In the genomic region with DNA sequence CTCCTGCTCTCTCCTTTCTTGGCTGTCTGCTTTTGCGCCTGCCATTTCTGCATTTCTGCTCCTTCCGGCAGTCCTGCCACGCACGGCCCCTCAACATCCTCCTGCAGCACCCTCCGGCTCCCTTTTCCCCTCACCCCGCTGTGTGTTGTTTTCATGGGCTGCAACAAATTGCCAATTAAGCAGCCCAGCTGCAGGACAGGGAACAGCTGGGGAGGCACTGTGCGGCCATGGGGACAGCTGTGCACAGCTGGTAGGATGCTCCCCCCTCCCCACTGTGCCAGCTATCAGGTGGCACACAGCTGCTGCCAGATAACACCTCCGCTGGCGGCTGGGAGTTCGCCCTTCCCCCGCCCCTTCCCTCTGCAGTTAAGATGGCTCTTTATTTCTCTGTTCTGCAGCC, we compare ENCODE assay signal across 2 cellular contexts.
TF ChIP-seq lines count a peak whose summit lies in the region.

No MANE protein-coding gene starts in this region.

TF ChIP-seq in GM23338, 12 proteins besides CTCF, POLR2A, EP300 and RAD21 (continued from another document):
- TF ChIP-seq, protein P1, sequence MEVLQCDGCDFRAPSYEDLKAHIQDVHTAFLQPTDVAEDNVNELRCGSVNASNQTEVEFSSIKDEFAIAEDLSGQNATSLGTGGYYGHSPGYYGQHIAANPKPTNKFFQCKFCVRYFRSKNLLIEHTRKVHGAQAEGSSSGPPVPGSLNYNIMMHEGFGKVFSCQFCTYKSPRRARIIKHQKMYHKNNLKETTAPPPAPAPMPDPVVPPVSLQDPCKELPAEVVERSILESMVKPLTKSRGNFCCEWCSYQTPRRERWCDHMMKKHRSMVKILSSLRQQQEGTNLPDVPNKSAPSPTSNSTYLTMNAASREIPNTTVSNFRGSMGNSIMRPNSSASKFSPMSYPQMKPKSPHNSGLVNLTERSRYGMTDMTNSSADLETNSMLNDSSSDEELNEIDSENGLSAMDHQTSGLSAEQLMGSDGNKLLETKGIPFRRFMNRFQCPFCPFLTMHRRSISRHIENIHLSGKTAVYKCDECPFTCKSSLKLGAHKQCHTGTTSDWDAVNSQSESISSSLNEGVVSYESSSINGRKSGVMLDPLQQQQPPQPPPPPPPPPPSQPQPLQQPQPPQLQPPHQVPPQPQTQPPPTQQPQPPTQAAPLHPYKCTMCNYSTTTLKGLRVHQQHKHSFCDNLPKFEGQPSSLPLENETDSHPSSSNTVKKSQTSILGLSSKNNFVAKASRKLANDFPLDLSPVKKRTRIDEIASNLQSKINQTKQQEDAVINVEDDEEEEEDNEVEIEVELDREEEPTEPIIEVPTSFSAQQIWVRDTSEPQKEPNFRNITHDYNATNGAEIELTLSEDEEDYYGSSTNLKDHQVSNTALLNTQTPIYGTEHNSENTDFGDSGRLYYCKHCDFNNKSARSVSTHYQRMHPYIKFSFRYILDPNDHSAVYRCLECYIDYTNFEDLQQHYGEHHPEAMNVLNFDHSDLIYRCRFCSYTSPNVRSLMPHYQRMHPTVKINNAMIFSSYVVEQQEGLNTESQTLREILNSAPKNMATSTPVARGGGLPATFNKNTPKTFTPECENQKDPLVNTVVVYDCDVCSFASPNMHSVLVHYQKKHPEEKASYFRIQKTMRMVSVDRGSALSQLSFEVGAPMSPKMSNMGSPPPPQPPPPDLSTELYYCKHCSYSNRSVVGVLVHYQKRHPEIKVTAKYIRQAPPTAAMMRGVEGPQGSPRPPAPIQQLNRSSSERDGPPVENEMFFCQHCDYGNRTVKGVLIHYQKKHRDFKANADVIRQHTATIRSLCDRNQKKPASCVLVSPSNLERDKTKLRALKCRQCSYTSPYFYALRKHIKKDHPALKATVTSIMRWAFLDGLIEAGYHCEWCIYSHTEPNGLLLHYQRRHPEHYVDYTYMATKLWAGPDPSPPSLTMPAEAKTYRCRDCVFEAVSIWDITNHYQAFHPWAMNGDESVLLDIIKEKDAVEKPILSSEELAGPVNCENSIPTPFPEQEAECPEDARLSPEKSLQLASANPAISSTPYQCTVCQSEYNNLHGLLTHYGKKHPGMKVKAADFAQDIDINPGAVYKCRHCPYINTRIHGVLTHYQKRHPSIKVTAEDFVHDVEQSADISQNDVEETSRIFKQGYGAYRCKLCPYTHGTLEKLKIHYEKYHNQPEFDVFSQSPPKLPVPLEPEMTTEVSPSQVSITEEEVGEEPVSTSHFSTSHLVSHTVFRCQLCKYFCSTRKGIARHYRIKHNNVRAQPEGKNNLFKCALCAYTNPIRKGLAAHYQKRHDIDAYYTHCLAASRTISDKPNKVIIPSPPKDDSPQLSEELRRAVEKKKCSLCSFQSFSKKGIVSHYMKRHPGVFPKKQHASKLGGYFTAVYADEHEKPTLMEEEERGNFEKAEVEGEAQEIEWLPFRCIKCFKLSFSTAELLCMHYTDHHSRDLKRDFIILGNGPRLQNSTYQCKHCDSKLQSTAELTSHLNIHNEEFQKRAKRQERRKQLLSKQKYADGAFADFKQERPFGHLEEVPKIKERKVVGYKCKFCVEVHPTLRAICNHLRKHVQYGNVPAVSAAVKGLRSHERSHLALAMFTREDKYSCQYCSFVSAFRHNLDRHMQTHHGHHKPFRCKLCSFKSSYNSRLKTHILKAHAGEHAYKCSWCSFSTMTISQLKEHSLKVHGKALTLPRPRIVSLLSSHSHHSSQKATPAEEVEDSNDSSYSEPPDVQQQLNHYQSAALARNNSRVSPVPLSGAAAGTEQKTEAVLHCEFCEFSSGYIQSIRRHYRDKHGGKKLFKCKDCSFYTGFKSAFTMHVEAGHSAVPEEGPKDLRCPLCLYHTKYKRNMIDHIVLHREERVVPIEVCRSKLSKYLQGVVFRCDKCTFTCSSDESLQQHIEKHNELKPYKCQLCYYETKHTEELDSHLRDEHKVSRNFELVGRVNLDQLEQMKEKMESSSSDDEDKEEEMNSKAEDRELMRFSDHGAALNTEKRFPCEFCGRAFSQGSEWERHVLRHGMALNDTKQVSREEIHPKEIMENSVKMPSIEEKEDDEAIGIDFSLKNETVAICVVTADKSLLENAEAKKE (CRISPR knock-in tag; IDR thresholded peaks at IDR 0.05) = no peak
- TF ChIP-seq, protein P2, sequence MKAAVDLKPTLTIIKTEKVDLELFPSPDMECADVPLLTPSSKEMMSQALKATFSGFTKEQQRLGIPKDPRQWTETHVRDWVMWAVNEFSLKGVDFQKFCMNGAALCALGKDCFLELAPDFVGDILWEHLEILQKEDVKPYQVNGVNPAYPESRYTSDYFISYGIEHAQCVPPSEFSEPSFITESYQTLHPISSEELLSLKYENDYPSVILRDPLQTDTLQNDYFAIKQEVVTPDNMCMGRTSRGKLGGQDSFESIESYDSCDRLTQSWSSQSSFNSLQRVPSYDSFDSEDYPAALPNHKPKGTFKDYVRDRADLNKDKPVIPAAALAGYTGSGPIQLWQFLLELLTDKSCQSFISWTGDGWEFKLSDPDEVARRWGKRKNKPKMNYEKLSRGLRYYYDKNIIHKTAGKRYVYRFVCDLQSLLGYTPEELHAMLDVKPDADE (IDR thresholded peaks at IDR 0.05) = no peak
- TF ChIP-seq EZH2phosphoT487 (IDR thresholded peaks at IDR 0.05; ENCODE audit: unreplicated experiment) (no peak), ZNF331 (CRISPR knock-in tag; IDR thresholded peaks at IDR 0.05; ENCODE audit: low read depth) (no peak), EZH2 (IDR thresholded peaks at IDR 0.05; ENCODE audit: low read depth, unreplicated experiment) (no peak), STAT1 (IDR thresholded peaks at IDR 0.05; ENCODE audit: unreplicated experiment) (no peak), CREB1 (CRISPR knock-in tag; IDR thresholded peaks at IDR 0.05; ENCODE audit: low read depth) (no peak), JUNB (IDR thresholded peaks at IDR 0.05; ENCODE audit: unreplicated experiment) (no peak), NANOG (IDR thresholded peaks at IDR 0.05; ENCODE audit: borderline replicate concordance) (no peak)
- TF ChIP-seq, protein P3, sequence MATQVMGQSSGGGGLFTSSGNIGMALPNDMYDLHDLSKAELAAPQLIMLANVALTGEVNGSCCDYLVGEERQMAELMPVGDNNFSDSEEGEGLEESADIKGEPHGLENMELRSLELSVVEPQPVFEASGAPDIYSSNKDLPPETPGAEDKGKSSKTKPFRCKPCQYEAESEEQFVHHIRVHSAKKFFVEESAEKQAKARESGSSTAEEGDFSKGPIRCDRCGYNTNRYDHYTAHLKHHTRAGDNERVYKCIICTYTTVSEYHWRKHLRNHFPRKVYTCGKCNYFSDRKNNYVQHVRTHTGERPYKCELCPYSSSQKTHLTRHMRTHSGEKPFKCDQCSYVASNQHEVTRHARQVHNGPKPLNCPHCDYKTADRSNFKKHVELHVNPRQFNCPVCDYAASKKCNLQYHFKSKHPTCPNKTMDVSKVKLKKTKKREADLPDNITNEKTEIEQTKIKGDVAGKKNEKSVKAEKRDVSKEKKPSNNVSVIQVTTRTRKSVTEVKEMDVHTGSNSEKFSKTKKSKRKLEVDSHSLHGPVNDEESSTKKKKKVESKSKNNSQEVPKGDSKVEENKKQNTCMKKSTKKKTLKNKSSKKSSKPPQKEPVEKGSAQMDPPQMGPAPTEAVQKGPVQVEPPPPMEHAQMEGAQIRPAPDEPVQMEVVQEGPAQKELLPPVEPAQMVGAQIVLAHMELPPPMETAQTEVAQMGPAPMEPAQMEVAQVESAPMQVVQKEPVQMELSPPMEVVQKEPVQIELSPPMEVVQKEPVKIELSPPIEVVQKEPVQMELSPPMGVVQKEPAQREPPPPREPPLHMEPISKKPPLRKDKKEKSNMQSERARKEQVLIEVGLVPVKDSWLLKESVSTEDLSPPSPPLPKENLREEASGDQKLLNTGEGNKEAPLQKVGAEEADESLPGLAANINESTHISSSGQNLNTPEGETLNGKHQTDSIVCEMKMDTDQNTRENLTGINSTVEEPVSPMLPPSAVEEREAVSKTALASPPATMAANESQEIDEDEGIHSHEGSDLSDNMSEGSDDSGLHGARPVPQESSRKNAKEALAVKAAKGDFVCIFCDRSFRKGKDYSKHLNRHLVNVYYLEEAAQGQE (IDR thresholded peaks at IDR 0.05; ENCODE audit: unreplicated experiment) = no peak

TF ChIP-seq in WTC11, 78 proteins besides CTCF, POLR2A, EP300 and RAD21 (continued from another document):
- TF ChIP-seq, protein P4, sequence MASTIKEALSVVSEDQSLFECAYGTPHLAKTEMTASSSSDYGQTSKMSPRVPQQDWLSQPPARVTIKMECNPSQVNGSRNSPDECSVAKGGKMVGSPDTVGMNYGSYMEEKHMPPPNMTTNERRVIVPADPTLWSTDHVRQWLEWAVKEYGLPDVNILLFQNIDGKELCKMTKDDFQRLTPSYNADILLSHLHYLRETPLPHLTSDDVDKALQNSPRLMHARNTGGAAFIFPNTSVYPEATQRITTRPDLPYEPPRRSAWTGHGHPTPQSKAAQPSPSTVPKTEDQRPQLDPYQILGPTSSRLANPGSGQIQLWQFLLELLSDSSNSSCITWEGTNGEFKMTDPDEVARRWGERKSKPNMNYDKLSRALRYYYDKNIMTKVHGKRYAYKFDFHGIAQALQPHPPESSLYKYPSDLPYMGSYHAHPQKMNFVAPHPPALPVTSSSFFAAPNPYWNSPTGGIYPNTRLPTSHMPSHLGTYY (CRISPR knock-in tag; IDR thresholded peaks at IDR 0.05) = no peak
- TF ChIP-seq EMX1 (CRISPR knock-in tag; IDR thresholded peaks at IDR 0.05) = no peak
- TF ChIP-seq ZNF138 (CRISPR knock-in tag; conservative IDR thresholded peaks at IDR 0.05) = no peak
- TF ChIP-seq, protein P5, sequence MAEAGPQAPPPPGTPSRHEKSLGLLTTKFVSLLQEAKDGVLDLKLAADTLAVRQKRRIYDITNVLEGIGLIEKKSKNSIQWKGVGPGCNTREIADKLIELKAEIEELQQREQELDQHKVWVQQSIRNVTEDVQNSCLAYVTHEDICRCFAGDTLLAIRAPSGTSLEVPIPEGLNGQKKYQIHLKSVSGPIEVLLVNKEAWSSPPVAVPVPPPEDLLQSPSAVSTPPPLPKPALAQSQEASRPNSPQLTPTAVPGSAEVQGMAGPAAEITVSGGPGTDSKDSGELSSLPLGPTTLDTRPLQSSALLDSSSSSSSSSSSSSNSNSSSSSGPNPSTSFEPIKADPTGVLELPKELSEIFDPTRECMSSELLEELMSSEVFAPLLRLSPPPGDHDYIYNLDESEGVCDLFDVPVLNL (CRISPR knock-in tag; IDR thresholded peaks at IDR 0.05; ENCODE audit: borderline replicate concordance, low read depth) = no peak
- TF ChIP-seq, protein P6, sequence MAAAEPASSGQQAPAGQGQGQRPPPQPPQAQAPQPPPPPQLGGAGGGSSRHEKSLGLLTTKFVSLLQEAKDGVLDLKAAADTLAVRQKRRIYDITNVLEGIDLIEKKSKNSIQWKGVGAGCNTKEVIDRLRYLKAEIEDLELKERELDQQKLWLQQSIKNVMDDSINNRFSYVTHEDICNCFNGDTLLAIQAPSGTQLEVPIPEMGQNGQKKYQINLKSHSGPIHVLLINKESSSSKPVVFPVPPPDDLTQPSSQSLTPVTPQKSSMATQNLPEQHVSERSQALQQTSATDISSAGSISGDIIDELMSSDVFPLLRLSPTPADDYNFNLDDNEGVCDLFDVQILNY (CRISPR knock-in tag; IDR thresholded peaks at IDR 0.05) = no peak
- TF ChIP-seq, protein P7, sequence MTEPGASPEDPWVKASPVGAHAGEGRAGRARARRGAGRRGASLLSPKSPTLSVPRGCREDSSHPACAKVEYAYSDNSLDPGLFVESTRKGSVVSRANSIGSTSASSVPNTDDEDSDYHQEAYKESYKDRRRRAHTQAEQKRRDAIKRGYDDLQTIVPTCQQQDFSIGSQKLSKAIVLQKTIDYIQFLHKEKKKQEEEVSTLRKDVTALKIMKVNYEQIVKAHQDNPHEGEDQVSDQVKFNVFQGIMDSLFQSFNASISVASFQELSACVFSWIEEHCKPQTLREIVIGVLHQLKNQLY (CRISPR knock-in tag; IDR thresholded peaks at IDR 0.05) = no peak
- TF ChIP-seq ZNF263 (CRISPR knock-in tag; IDR thresholded peaks at IDR 0.05; ENCODE audit: low read depth) = no peak
- TF ChIP-seq, protein P8, sequence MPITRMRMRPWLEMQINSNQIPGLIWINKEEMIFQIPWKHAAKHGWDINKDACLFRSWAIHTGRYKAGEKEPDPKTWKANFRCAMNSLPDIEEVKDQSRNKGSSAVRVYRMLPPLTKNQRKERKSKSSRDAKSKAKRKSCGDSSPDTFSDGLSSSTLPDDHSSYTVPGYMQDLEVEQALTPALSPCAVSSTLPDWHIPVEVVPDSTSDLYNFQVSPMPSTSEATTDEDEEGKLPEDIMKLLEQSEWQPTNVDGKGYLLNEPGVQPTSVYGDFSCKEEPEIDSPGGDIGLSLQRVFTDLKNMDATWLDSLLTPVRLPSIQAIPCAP (CRISPR knock-in tag; IDR thresholded peaks at IDR 0.05) = no peak
- no peak for TF ChIP-seq ZNF396 (CRISPR knock-in tag; IDR thresholded peaks at IDR 0.05; ENCODE audit: borderline replicate concordance)
- TF ChIP-seq, protein P9, sequence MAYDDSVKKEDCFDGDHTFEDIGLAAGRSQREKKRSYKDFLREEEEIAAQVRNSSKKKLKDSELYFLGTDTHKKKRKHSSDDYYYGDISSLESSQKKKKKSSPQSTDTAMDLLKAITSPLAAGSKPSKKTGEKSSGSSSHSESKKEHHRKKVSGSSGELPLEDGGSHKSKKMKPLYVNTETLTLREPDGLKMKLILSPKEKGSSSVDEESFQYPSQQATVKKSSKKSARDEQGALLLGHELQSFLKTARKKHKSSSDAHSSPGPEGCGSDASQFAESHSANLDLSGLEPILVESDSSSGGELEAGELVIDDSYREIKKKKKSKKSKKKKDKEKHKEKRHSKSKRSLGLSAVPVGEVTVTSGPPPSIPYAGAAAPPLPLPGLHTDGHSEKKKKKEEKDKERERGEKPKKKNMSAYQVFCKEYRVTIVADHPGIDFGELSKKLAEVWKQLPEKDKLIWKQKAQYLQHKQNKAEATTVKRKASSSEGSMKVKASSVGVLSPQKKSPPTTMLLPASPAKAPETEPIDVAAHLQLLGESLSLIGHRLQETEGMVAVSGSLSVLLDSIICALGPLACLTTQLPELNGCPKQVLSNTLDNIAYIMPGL (CRISPR knock-in tag; IDR thresholded peaks at IDR 0.05) = no peak
- TF ChIP-seq ZNF416 (CRISPR knock-in tag; IDR thresholded peaks at IDR 0.05) = no peak
- no peak for TF ChIP-seq TEAD4 (CRISPR knock-in tag; IDR thresholded peaks at IDR 0.05)
- TF ChIP-seq, protein P10, sequence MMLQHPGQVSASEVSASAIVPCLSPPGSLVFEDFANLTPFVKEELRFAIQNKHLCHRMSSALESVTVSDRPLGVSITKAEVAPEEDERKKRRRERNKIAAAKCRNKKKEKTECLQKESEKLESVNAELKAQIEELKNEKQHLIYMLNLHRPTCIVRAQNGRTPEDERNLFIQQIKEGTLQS (CRISPR knock-in tag; conservative IDR thresholded peaks at IDR 0.05) = no peak
- TF ChIP-seq SOX15 (CRISPR knock-in tag; IDR thresholded peaks at IDR 0.05) = no peak
